Comparison of ENCODE assay signal across 1 cellular context in genomic region chr7:100692578-100692961, GRCh38.
TF ChIP-seq lines count a peak whose summit lies in the region.

No MANE protein-coding gene starts in this region.

TF ChIP-seq in WTC11, 78 proteins besides CTCF, POLR2A, EP300 and RAD21 (continued from another document):
- TF ChIP-seq PREB (CRISPR knock-in tag; IDR thresholded peaks at IDR 0.05; ENCODE audit: borderline replicate concordance) (no peak), JUN (CRISPR knock-in tag; IDR thresholded peaks at IDR 0.05) (no peak), ZNF512 (CRISPR knock-in tag; IDR thresholded peaks at IDR 0.05; ENCODE audit: borderline replicate concordance) (no peak)
